ENCODE assay signal across 11 cellular contexts in genomic region chr6:163529605-163530004, GRCh38.
DNase-seq lines count a peak whose midpoint lies in the region; ATAC-seq, FAIRE-seq and TF ChIP-seq lines count a peak whose summit lies in the region.
"Had no signal": no experiment of that assay in that cellular context is flagged by ENCODE, and none has a peak within 500 bp of the region (broad histone marks: within the 10 kb centered on the region; RNA-seq: fewer than 3 reads in every experiment).

No MANE protein-coding gene starts in this region.

- CTCF ChIA-PET in HCT116 (lab: Charles Lee), result interaction anchor here (0.6 kb wide), 1 partner anchor 118 kb away, joined by 3 read pairs; no protein-coding TSS in a partner anchor

- H3K4me1 ChIP-seq in HCT116 (ENCODE audit: control insufficient read depth in 1 of 2, insufficient read depth in 2 of 2, low read length in 2 of 2) (peaks cover 4 to 33% of the 10 kb centered on the region in 2 experiments; a peak in 3 of 4 replicates), astrocyte (ENCODE audit: insufficient read depth, low read length) (peaks cover 72% of the 10 kb centered on the region), cardiac muscle cell (ENCODE audit: low read depth) (peaks cover 76% of the 10 kb centered on the region), skeletal muscle satellite cell (ENCODE audit: control insufficient read depth, insufficient read depth, low read length) (peaks cover 87% of the 10 kb centered on the region), kidney (ENCODE audit: control insufficient read depth in 1 of 2, insufficient read depth in 1 of 2, low read depth in 1 of 2, low read length in 2 of 2) (peaks cover 14 to 50% of the 10 kb centered on the region in 2 donors)

- H3K27me3 ChIP-seq in HCT116 (ENCODE audit: insufficient read depth, low read length), result no peaks in the 10 kb centered on the region
- H3K27me3 ChIP-seq in astrocyte (ENCODE audit: insufficient read depth, low read length), result no peaks in the 10 kb centered on the region
- no peaks in the 10 kb centered on the region for H3K27me3 ChIP-seq in cardiac muscle cell
- no peaks in the 10 kb centered on the region for H3K27me3 ChIP-seq in skeletal muscle satellite cell (ENCODE audit: control insufficient read depth, insufficient read depth, low read length)
- H3K27me3 ChIP-seq: esophagus muscularis mucosa had no signal

- no peak overlapping the region for H2AFZ ChIP-seq in HCT116 (ENCODE audit: low read depth, low read length, poor library complexity, severe bottlenecking)
- no peak overlapping the region for H2AFZ ChIP-seq in astrocyte (ENCODE audit: low read depth, low read length)

- ATAC-seq in HCT116 (peak; percentile 53), GM19455 (IDR thresholded peaks at IDR 0.05; ENCODE audit: unreplicated experiment) (no peak)
- ATAC-seq: mucosa of descending colon had no signal

- BruUV-seq in HCT116 (replicated peaks; lab: Mats Ljungman, UMichigan), result no TSS peak

- H3K36me3 Mint-ChIP-seq in astrocyte (ENCODE audit: low read depth, unreplicated experiment), result peaks cover 1% of the 10 kb centered on the region

- no peak for DNase-seq in HCT116 (ENCODE audit: low read depth, low spot score)
- DNase-seq in astrocyte (ENCODE audit: low read depth), result peak; percentile 93
- peak in 1 of 2 donors; percentile 77 for DNase-seq in cardiac muscle cell (ENCODE audit: low read depth in 1 of 2, low spot score in 1 of 2)
- DNase-seq in kidney, result no peak
- no peak for DNase-seq in NCI-H1436 treated with DMSO at 0.1 percent for 48 hours (lab: John Stamatoyannopoulos, UW)
- no peak for DNase-seq in effector CD4-positive, alpha-beta T cell
- DNase-seq: mucosa of descending colon had no signal

- intact Hi-C loops in HCT116 (cut with micrococcal nuclease), result no loop called here
- intact Hi-C loops in kidney (cut with DNase I), result no loop called here

- peak overlapping the region; percentile 68 for H3K27ac Mint-ChIP-seq in astrocyte (ENCODE audit: unreplicated experiment)
- H3K27ac Mint-ChIP-seq: activated naive CD4-positive, alpha-beta T cell treated with anti-CD3 and anti-CD28 coated beads, Interleukin-2, amount 50 U/mL, for 24 hours had no signal

- TF ChIP-seq RAD21 in HCT116 (IDR thresholded peaks at IDR 0.05; ENCODE audit: low read depth), result no peak

- no peak for TF ChIP-seq POLR2A in HCT116 (IDR thresholded peaks at IDR 0.05; ENCODE audit: borderline replicate concordance, extremely low read depth, insufficient read depth, insufficient read length)

- POLR2A ChIA-PET in HCT116 (lab: Charles Lee), result no interaction called here

- no peak overlapping the region for H3K27ac ChIP-seq in HCT116 (ENCODE audit: low read depth, low read length)
- H3K27ac ChIP-seq in astrocyte (ENCODE audit: low read depth, low read length), result peak overlapping the region; percentile 81
- peak overlapping the region; percentile 5 for H3K27ac ChIP-seq in cardiac muscle cell
- H3K27ac ChIP-seq in kidney (ENCODE audit: low read depth in 2 of 2, low read length in 2 of 2), result no peak overlapping the region
- H3K27ac ChIP-seq: esophagus muscularis mucosa had no signal

- H3K4me3 ChIP-seq in HCT116 (replicated peaks in 1 of 2; ENCODE audit: low read depth in 1 of 2, low read length in 2 of 2), result no peak overlapping the region
- no peak overlapping the region for H3K4me3 ChIP-seq in astrocyte (ENCODE audit: insufficient read depth, low read depth, low read length)
- no peak overlapping the region for H3K4me3 ChIP-seq in cardiac muscle cell
- peak overlapping the region; percentile 15 for H3K4me3 ChIP-seq in skeletal muscle satellite cell (ENCODE audit: low read length)
- no peak overlapping the region for H3K4me3 ChIP-seq in kidney (ENCODE audit: low read length in 2 of 2)
- H3K4me3 ChIP-seq: esophagus muscularis mucosa, mucosa of descending colon had no signal

- H3K9me3 ChIP-seq in HCT116 (ENCODE audit: control insufficient read depth in 1 of 2, insufficient read depth in 1 of 2, low read depth in 1 of 2, low read length in 2 of 2) (no peaks in the 10 kb centered on the region), astrocyte (ENCODE audit: insufficient read depth, low read depth, low read length) (no peaks in the 10 kb centered on the region), cardiac muscle cell (ENCODE audit: low read depth) (no peaks in the 10 kb centered on the region), skeletal muscle satellite cell (replicated peaks; ENCODE audit: low read length) (no peaks in the 10 kb centered on the region), kidney (ENCODE audit: control insufficient read depth in 1 of 2, low read length in 2 of 2) (no peaks in the 10 kb centered on the region)
- H3K9me3 ChIP-seq: esophagus muscularis mucosa, mucosa of descending colon had no signal

- no peaks in the 10 kb centered on the region for H3K27me3 Mint-ChIP-seq in astrocyte (ENCODE audit: low read depth, unreplicated experiment)
- H3K27me3 Mint-ChIP-seq: activated naive CD4-positive, alpha-beta T cell treated with anti-CD3 and anti-CD28 coated beads, Interleukin-2, amount 50 U/mL, for 24 hours had no signal

- H3K9ac ChIP-seq in HCT116 (ENCODE audit: low read length), result no peak overlapping the region
- H3K9ac ChIP-seq in astrocyte (ENCODE audit: low read length), result peak overlapping the region; percentile 63
- peak overlapping the region; percentile 41 for H3K9ac ChIP-seq in skeletal muscle satellite cell (ENCODE audit: low read depth, low read length)
- H3K9ac ChIP-seq in kidney (ENCODE audit: low read length in 2 of 2), result no peak overlapping the region

- RAD21 ChIA-PET in HCT116 (lab: Charles Lee; ENCODE audit: low non-redundant PET in 1 of 2, low total read pairs in 2 of 2, uncharacterized antibody in 2 of 2, unreplicated experiment in 2 of 2), result no interaction called here

- H3K79me2 ChIP-seq in HCT116 (ENCODE audit: insufficient read depth, low read length) (peaks cover 35% of the 10 kb centered on the region), astrocyte (ENCODE audit: insufficient read depth, low read length) (peaks cover 95% of the 10 kb centered on the region)

- H3K4me2 ChIP-seq in HCT116 (ENCODE audit: low read length), result peak overlapping the region; percentile 9; the same call in 1 of the 2 replicates
- peak overlapping the region; percentile 71 for H3K4me2 ChIP-seq in astrocyte (ENCODE audit: low read length)
- H3K4me2 ChIP-seq in skeletal muscle satellite cell (ENCODE audit: low read length), result peak overlapping the region; percentile 70

- H3K9me3 Mint-ChIP-seq in astrocyte (ENCODE audit: unreplicated experiment), result no peaks in the 10 kb centered on the region
- H3K9me3 Mint-ChIP-seq: activated naive CD4-positive, alpha-beta T cell treated with anti-CD3 and anti-CD28 coated beads, Interleukin-2, amount 50 U/mL, for 24 hours had no signal

- H4K20me1 ChIP-seq in HCT116 (ENCODE audit: insufficient read depth), result 0 out of 2 replicates have a peak, but pooled peaks cover 5% of the 10 kb centered on the region
- H4K20me1 ChIP-seq in astrocyte (ENCODE audit: insufficient read depth, low read length), result peaks cover 29% of the 10 kb centered on the region

- TF ChIP-seq CTCF in HCT116 (IDR thresholded peaks at IDR 0.05 in 2 of 3, conservative IDR thresholded peaks at IDR 0.05 in 1 of 3; ENCODE audit: borderline replicate concordance in 1 of 3, insufficient read depth in 1 of 3, low read depth in 2 of 3, low read length in 2 of 3) (no peak), astrocyte (IDR thresholded peaks at IDR 0.05; ENCODE audit: insufficient read depth, low read depth, low read length) (no peak), cardiac muscle cell (IDR thresholded peaks at IDR 0.05; ENCODE audit: low read depth, low read length) (no peak), kidney (IDR thresholded peaks at IDR 0.05; ENCODE audit: borderline replicate concordance, extremely low read depth, insufficient read depth) (no peak)

- H3K4me1 Mint-ChIP-seq in astrocyte (ENCODE audit: low read depth, unreplicated experiment), result peaks cover 80% of the 10 kb centered on the region

- no peak overlapping the region for H3K4me3 Mint-ChIP-seq in astrocyte (ENCODE audit: unreplicated experiment)
- H3K4me3 Mint-ChIP-seq: activated naive CD4-positive, alpha-beta T cell treated with anti-CD3 and anti-CD28 coated beads, Interleukin-2, amount 50 U/mL, for 24 hours had no signal

- no peaks in the 10 kb centered on the region for H3K36me3 ChIP-seq in HCT116 (ENCODE audit: control insufficient read depth in 1 of 2, insufficient read depth in 2 of 2, low read length in 2 of 2)
- H3K36me3 ChIP-seq in astrocyte (ENCODE audit: insufficient read depth, low read length), result no peaks in the 10 kb centered on the region
- H3K36me3 ChIP-seq in cardiac muscle cell, result no peaks in the 10 kb centered on the region
- no peaks in the 10 kb centered on the region for H3K36me3 ChIP-seq in skeletal muscle satellite cell (ENCODE audit: insufficient read depth, low read length)
- no peaks in the 10 kb centered on the region for H3K36me3 ChIP-seq in kidney (ENCODE audit: control insufficient read depth in 1 of 2, insufficient read depth in 2 of 2, low read length in 2 of 2)
- H3K36me3 ChIP-seq: esophagus muscularis mucosa had no signal

- no peaks in the 10 kb centered on the region for H3K9me2 ChIP-seq in HCT116 (ENCODE audit: insufficient read depth)

- FAIRE-seq in astrocyte (lab: Jason Lieb, UNC) (peak; percentile 99), kidney (lab: Jason Lieb, UNC) (no peak)

TF ChIP-seq in HCT116, 20 proteins besides CTCF, POLR2A, EP300 and RAD21:
- TF ChIP-seq FOSL1 (IDR thresholded peaks at IDR 0.05; ENCODE audit: low read depth), result peak; percentile 26; the same call in 1 of the 2 replicates
- TF ChIP-seq EZH2phosphoT487 (IDR thresholded peaks at IDR 0.05; ENCODE audit: borderline replicate concordance), result no peak

Comparison
In these comparisons a context has a peak if more than half of its experiments do, and no peak if none do; other contexts are left out.
1. H3K27ac ChIP-seq: peak in astrocyte (single experiment) and cardiac muscle cell (single experiment); none in HCT116 (single experiment) and kidney (0 of 2).
2. H3K4me2 ChIP-seq: peak in every context shown above with its lines; median percentile 71 in astrocyte; 70 in skeletal muscle satellite cell; 9 in HCT116.
3. H3K9ac ChIP-seq: peak in astrocyte (single experiment) and skeletal muscle satellite cell (single experiment); none in HCT116 (single experiment) and kidney (0 of 2).